Comparison of ENCODE assay signal across 9 cellular contexts in the genomic region with DNA sequence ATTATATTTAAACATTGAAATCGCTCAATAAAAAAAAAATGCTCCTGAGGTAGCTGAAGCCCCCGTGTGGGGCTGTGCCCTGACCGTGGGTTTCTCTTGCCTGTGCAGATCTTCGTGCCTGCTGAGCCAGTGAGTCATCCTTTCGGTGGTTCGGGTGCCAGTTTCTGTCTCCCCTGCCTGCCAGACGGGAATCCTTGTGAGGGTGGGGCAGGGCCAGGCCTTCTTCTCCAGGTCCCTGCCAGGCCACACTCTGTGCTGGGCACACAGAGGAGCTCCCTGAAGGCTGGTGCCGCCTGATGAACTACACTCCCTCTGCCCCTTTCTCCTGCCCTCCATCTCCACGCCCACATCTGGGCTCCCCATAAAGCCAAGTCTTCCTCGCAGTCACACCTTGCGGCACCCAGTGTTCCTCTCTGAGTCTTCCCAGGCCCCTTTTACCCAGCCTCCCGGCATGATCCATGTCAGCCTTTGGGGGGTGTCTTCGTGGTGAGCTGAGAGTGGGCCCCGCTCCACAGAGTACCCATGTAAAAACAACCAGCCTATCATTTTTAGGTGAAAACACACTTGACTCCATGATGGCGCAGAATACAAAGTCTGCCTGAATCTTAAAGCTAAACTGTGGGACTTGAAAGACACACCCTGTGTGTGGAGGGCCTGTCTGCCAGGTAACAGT. TPM values are rescaled to one million over a fixed set of nuclear protein-coding genes. Genes with fewer than 3 reads are reported as not detected.
DNase-seq lines count a peak whose midpoint lies in the region; ATAC-seq, FAIRE-seq and TF ChIP-seq lines count a peak whose summit lies in the region.
"Had no signal": no experiment of that assay in that cellular context is flagged by ENCODE, and none has a peak within 500 bp of the region (broad histone marks: within the 10 kb centered on the region; RNA-seq: fewer than 3 reads in every experiment).

No MANE protein-coding gene starts in this region.

- ATAC-seq in GM21381 (IDR thresholded peaks at IDR 0.05; ENCODE audit: unreplicated experiment), result no peak
- ATAC-seq in GM21619 (IDR thresholded peaks at IDR 0.05; ENCODE audit: unreplicated experiment), result no peak
- no peak for ATAC-seq in HG02970 (IDR thresholded peaks at IDR 0.05; ENCODE audit: low FRiP score, unreplicated experiment)

- 44 to 45% methylated on average over 15 of the region's 15 CpGs for WGBS in GM23248 (ENCODE audit: low coverage in 1 of 2, low lambda C conversion rate in 2 of 2, missing lambda C conversion rate in 2 of 2), 2 experiments

- in situ Hi-C loops in GM23248 (cut with MboI), result no loop called here

- H4K20me1 ChIP-seq in GM23248 (ENCODE audit: insufficient read depth), result no peaks in the 10 kb centered on the region

- peak; percentile 82 for DNase-seq in GM23248
- DNase-seq in SW480 (ENCODE audit: low spot score), result peak; percentile 79
- peak; percentile 95 for DNase-seq in bronchial epithelial cell (ENCODE audit: low read depth)
- peak; percentile 67 for DNase-seq in stimulated activated CD4-positive, alpha-beta T cell treated with anti-CD3 and anti-CD28 coated beads, Interleukin-1b, Interleukin-23, amount 100 ng/mL, for 48 hours
- no peak for DNase-seq in SK-N-DZ (ENCODE audit: low spot score)
- DNase-seq: activated gamma-delta T cell treated with Interleukin-2 at 50 U/mL for 16 hours had no signal

- no peak overlapping the region for H3K9ac ChIP-seq in GM23248

- H3F3A ChIP-seq in GM23248 (ENCODE audit: insufficient read depth), result no peaks in the 10 kb centered on the region

- H3K27ac ChIP-seq in GM23248, result no peak overlapping the region

- H3K9me3 ChIP-seq in GM23248 (ENCODE audit: low read depth), result no peaks in the 10 kb centered on the region

- no peaks in the 10 kb centered on the region for H3K36me3 ChIP-seq in GM23248 (ENCODE audit: low read depth)
- no peaks in the 10 kb centered on the region for H3K36me3 ChIP-seq in bronchial epithelial cell (ENCODE audit: control insufficient read depth, insufficient read depth, low read length)

- H3K9me2 ChIP-seq in GM23248 (ENCODE audit: insufficient read depth), result no peaks in the 10 kb centered on the region

- H3K4me3 ChIP-seq in GM23248 (no peak overlapping the region), bronchial epithelial cell (ENCODE audit: low read depth, low read length) (no peak overlapping the region)

- no peak for TF ChIP-seq CTCF in bronchial epithelial cell (IDR thresholded peaks at IDR 0.05; ENCODE audit: insufficient read depth, low read length, severe bottlenecking)

- H3K27me3 ChIP-seq in GM23248 (replicated peaks; ENCODE audit: insufficient read depth), result no peaks in the 10 kb centered on the region
- no peaks in the 10 kb centered on the region for H3K27me3 ChIP-seq in bronchial epithelial cell (ENCODE audit: control insufficient read depth, insufficient read depth, low read length)

- no peaks in the 10 kb centered on the region for H3K4me1 ChIP-seq in GM23248 (ENCODE audit: insufficient read depth)

- H3K79me2 ChIP-seq in GM23248 (ENCODE audit: insufficient read depth), result no peaks in the 10 kb centered on the region

- H2AFZ ChIP-seq in GM23248, result no peak overlapping the region

- FAIRE-seq in bronchial epithelial cell (lab: Jason Lieb, UNC), result no peak

- no peak overlapping the region for H3K4me2 ChIP-seq in GM23248 (ENCODE audit: unreplicated experiment)

RNA-seq across cellular contexts. Expression of a gene that starts 19.3 kb away (rescaled TPM):
- not detected in 2 replicates for total RNA-seq in GM23248 (2014; rRNA removed; shearing (Covaris generic))
- polyA plus RNA-seq in GM23248 (2016; fragmentation: Nextera tagmentation; extraction: Ambion mirVana), result not detected in 2 replicates
- under 0.01 and 0.26 TPM in 2 replicates for total RNA-seq in bronchial epithelial cell
- polyA plus RNA-seq in SK-N-DZ (2014; cell fraction: cytosol; rRNA removed), result not detected in 2 replicates
- polyA plus RNA-seq in SK-N-DZ (2014; cell fraction: nucleus; rRNA removed), result not detected in 2 replicates

RNA-seq across cellular contexts. Expression of a gene that starts 38.8 kb away (rescaled TPM):
- total RNA-seq in GM23248 (2014; rRNA removed; shearing (Covaris generic)), result 418 and 473 TPM in 2 replicates
- polyA plus RNA-seq in GM23248 (2016; fragmentation: Nextera tagmentation; extraction: Ambion mirVana), result 370 and 395 TPM in 2 replicates
- 138 and 156 TPM in 2 replicates for total RNA-seq in bronchial epithelial cell
- 215 and 251 TPM in 2 replicates for polyA plus RNA-seq in SK-N-DZ (2014; cell fraction: cytosol; rRNA removed)
- 349 and 390 TPM in 2 replicates for polyA plus RNA-seq in SK-N-DZ (2014; cell fraction: nucleus; rRNA removed)
